In the genomic region with DNA sequence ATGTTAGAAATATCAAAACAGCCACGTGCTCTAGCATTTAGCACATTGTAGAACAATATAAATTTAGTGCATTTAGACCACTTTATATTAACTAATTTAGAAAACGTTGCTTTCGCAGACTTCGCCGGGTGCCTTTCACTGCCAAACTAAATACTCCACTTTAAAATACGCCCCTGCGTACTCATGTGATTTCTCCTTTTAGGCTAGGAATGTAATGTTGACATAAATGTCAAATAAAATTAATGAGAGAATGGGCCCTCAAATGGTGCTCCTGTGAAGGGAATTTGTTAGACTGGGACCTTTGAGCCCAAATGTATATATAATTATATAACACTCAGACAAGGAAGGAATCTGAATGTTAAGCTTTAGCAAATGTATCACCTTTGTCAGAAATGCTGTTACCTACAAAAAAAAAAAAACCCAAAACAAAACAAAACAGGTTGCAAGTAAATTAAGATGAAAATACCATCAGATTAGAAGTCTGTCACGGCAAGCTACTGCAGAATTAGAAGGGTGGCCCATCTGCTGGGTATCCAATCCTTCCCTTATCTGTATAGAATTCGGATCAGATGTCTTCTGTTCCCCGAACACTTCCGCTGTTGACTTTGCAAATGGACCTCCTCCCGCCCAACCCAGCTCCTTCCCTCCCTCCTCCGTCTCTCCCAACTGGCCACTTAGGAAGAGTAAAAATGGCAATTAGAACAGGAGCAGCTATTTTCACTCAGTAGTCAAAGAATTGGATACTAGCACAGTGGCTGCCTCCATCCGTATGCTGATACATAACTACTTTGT, we compare ENCODE assay signal across 14 cellular contexts.
DNase-seq lines count a peak whose midpoint lies in the region; TF ChIP-seq lines count a peak whose summit lies in the region.
"Had no signal": no experiment of that assay in that cellular context is flagged by ENCODE, and none has a peak within 500 bp of the region (broad histone marks: within the 10 kb centered on the region; RNA-seq: fewer than 3 reads in every experiment).

No MANE protein-coding gene starts in this region.

- TF ChIP-seq CTCF in choroid plexus epithelial cell (conservative IDR thresholded peaks at IDR 0.05; ENCODE audit: low read depth, low read length) = no peak

- no peak overlapping the region for H3K4me3 ChIP-seq in choroid plexus epithelial cell (ENCODE audit: low read depth, low read length)
- peak overlapping the region; percentile 19 to 41 for H3K4me3 ChIP-seq in muscle layer of duodenum (ENCODE audit: low read depth in 1 of 2, low read length in 2 of 2)
- H3K4me3 ChIP-seq in effector memory CD4-positive, alpha-beta T cell (ENCODE audit: insufficient read depth, low read depth, low read length, poor library complexity, severe bottlenecking) = no peak overlapping the region
- no peak overlapping the region for H3K4me3 ChIP-seq in SJCRH30
- H3K4me3 ChIP-seq: mucosa of descending colon had no signal

- H3K4me1 ChIP-seq in muscle layer of duodenum (ENCODE audit: control insufficient read depth in 1 of 2, insufficient read depth in 2 of 2, low read length in 2 of 2) (peaks cover 15 to 32% of the 10 kb centered on the region in 2 donors), SJCRH30 (no peaks in the 10 kb centered on the region)
- H3K4me1 ChIP-seq in effector memory CD4-positive, alpha-beta T cell (ENCODE audit: control insufficient read depth, insufficient read depth, low read length, poor library complexity, severe bottlenecking) = no peaks in the 10 kb centered on the region
- H3K4me1 ChIP-seq: Caco-2 had no signal

- DNase-seq in DMS 273 treated with DMSO at 0.1 percent for 48 hours (lab: John Stamatoyannopoulos, UW) (peak; percentile 49), NCI-H2171 treated with DMSO at 0.1 percent for 48 hours (lab: John Stamatoyannopoulos, UW) (peak; percentile 91), choroid plexus epithelial cell (ENCODE audit: low read depth) (peak; percentile 50), HPDE6-E6E7 (ENCODE audit: extremely low spot score) (no peak), SJCRH30 (no peak)
- DNase-seq in effector memory CD4-positive, alpha-beta T cell = no peak
- no peak for DNase-seq in activated CD4-positive, alpha-beta T cell treated with anti-CD3 and anti-CD28 coated beads, Interleukin-2, amount 50 U/mL, for 48 hours
- DNase-seq: activated CD4-positive, alpha-beta T cell treated with anti-CD3 and anti-CD28 coated beads for 48 hours; activated T-cell treated with anti-CD3 and anti-CD28 coated beads, Interleukin-2, amount 50 U/mL, for 48 hours; Caco-2; mucosa of descending colon; stimulated activated CD8-positive, alpha-beta memory T cell treated with anti-CD3 and anti-CD28 coated beads, Interleukin-4, amount 100 ng/mL, for 48 hours; T-helper 2 cell had no signal

- H3K9me3 ChIP-seq in muscle layer of duodenum (ENCODE audit: control insufficient read depth in 1 of 2, low read length in 2 of 2) = no peaks in the 10 kb centered on the region
- H3K9me3 ChIP-seq in effector memory CD4-positive, alpha-beta T cell (ENCODE audit: control insufficient read depth, low read length) = no peaks in the 10 kb centered on the region
- H3K9me3 ChIP-seq in SJCRH30 (replicated peaks) = no peaks in the 10 kb centered on the region
- H3K9me3 ChIP-seq: Caco-2, mucosa of descending colon had no signal

- H3K27me3 ChIP-seq in muscle layer of duodenum (ENCODE audit: low read depth, low read length) (no peaks in the 10 kb centered on the region), SJCRH30 (no peaks in the 10 kb centered on the region)
- H3K27me3 ChIP-seq in effector memory CD4-positive, alpha-beta T cell (replicated peaks; ENCODE audit: control insufficient read depth, insufficient read depth, low read length, poor library complexity, severe bottlenecking) = no peaks in the 10 kb centered on the region

- no peaks in the 10 kb centered on the region for H3K36me3 ChIP-seq in muscle layer of duodenum (ENCODE audit: control insufficient read depth in 1 of 2, insufficient read depth in 2 of 2, low read length in 2 of 2)
- peaks cover 4% of the 10 kb centered on the region for H3K36me3 ChIP-seq in effector memory CD4-positive, alpha-beta T cell (ENCODE audit: control insufficient read depth, insufficient read depth, low read length)
- no peaks in the 10 kb centered on the region for H3K36me3 ChIP-seq in SJCRH30

- no peak overlapping the region for H3K27ac ChIP-seq in muscle layer of duodenum (ENCODE audit: low read length)
- H3K27ac ChIP-seq in effector memory CD4-positive, alpha-beta T cell (ENCODE audit: insufficient read depth, low read length, poor library complexity, severe bottlenecking) = no peak overlapping the region
- H3K27ac ChIP-seq in SJCRH30 = no peak overlapping the region

Comparison
In these comparisons a context has a peak if more than half of its experiments do, and no peak if none do; other contexts are left out.
1. DNase-seq: peak in DMS 273 treated with DMSO at 0.1 percent for 48 hours (single experiment), NCI-H2171 treated with DMSO at 0.1 percent for 48 hours (single experiment) and choroid plexus epithelial cell (single experiment); none in effector memory CD4-positive, alpha-beta T cell (0 of 3), HPDE6-E6E7 (single experiment), activated CD4-positive, alpha-beta T cell treated with anti-CD3 and anti-CD28 coated beads, Interleukin-2, amount 50 U/mL, for 48 hours (0 of 2) and SJCRH30 (0 of 2).
2. H3K4me3 ChIP-seq: peak in muscle layer of duodenum (2 of 2); none in choroid plexus epithelial cell (single experiment), effector memory CD4-positive, alpha-beta T cell (single experiment) and SJCRH30 (single experiment).